In the genomic region with DNA sequence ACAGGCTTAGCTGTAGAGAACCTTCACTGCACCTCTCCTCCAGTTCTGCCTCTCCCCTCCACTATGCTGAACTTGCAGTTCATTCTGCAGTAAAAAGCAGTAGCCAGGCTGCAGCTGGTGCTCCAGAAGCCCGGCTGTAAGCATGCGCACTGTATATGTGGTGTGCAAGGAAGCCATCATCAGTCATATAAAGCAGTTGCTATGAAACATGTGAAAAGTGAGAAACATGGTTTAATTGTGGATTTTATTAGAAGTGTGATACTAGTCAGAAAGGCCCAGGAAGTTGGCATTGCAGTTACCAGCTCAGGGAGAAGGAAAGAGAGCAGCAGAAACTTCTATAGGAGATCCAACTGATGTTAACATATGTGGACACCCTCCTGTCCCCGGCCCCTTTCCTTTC, we compare ENCODE assay signal across 29 cellular contexts. TPM values are rescaled to one million over a fixed set of nuclear protein-coding genes. Genes with fewer than 3 reads are reported as not detected.
"Had no signal": no experiment of that assay in that cellular context is flagged by ENCODE, and none has a peak within 500 bp of the region (broad histone marks: within the 10 kb centered on the region; RNA-seq: fewer than 3 reads in every experiment).

No MANE protein-coding gene starts in this region.

- DNase-seq: activated CD4-positive, alpha-beta T cell treated with anti-CD3 and anti-CD28 coated beads for 4 hours; activated CD4-positive, alpha-beta T cell treated with anti-CD3 and anti-CD28 coated beads, Interleukin-2, amount 50 U/mL, for 48 hours; activated CD4-positive, CD25-positive, alpha-beta regulatory T cell; activated CD8-positive, alpha-beta memory T cell treated with anti-CD3 and anti-CD28 coated beads, Interleukin-2, amount 50 U/mL, for 48 hours; activated naive CD4-positive, alpha-beta T cell treated with Interleukin-2 at 50 U/mL for 16 hours; activated naive CD8-positive, alpha-beta T cell treated with anti-CD3 and anti-CD28 coated beads for 36 hours; activated T-cell treated with anti-CD3 and anti-CD28 coated beads, Interleukin-2, amount 50 U/mL, for 4 hours; cerebellar nuclear complex; cortex of kidney; endodermal cell; heart right ventricle; kidney; midbrain; occipital lobe; spleen; stimulated activated CD4-positive, alpha-beta T cell treated with anti-CD3 and anti-CD28 coated beads, Interleukin-4, amount 100 ng/mL, for 4 hours; stimulated activated naive CD8-positive, alpha-beta T cell treated with anti-CD3 and anti-CD28 coated beads, Interleukin-15, amount 100 ng/mL, for 72 hours; SW 1271; T-helper 17 cell; tibial artery had no signal

- H3K9me3 ChIP-seq: heart right ventricle, spleen, tibial artery had no signal

- H3K36me3 ChIP-seq: heart right ventricle, spleen, tibial artery had no signal

- H3K4me1 Mint-ChIP-seq: activated naive CD8-positive, alpha-beta T cell treated with anti-CD3 and anti-CD28 coated beads for 36 hours; stimulated activated naive CD8-positive, alpha-beta T cell treated with anti-CD3 and anti-CD28 coated beads, Interleukin-15, amount 100 ng/mL, for 72 hours had no signal

- H3K4me3 ChIP-seq: heart right ventricle, spleen, tibial artery had no signal

- H3K27me3 ChIP-seq: heart right ventricle, spleen, tibial artery had no signal

- H3K27ac ChIP-seq: spleen, tibial artery had no signal

- ATAC-seq: activated T-cell treated with anti-CD3 and anti-CD28 coated beads, Interleukin-2, amount 50 U/mL, for 4 hours; left lobe of liver; natural killer cell treated with Interleukin-12 subunit alpha and Interleukin-12 subunit beta and Interleukin-15 and Interleukin-18, amount 100 ng/mL, for 72 hours; stimulated activated naive CD8-positive, alpha-beta T cell treated with anti-CD3 and anti-CD28 coated beads, Interleukin-15, amount 100 ng/mL, for 72 hours; T-helper 17 cell had no signal

- FAIRE-seq: astrocyte, kidney, urothelium cell line had no signal

- H3K27ac Mint-ChIP-seq: activated naive CD8-positive, alpha-beta T cell treated with anti-CD3 and anti-CD28 coated beads for 36 hours; activated T-helper 2 cell treated with anti-CD3 and anti-CD28 coated beads, Interferon-gamma antibody, Interleukin-2, Interleukin-4, amounts not matched to agents 10 μg/mL and 5 μg/mL and 100 μg/mL, durations not matched to agents 14 hours and 24 hours and 36 hours; endodermal cell; natural killer cell treated with Interleukin-12 subunit alpha and Interleukin-12 subunit beta and Interleukin-15 and Interleukin-18, amount 100 ng/mL, for 72 hours; T-helper 17 cell had no signal

- H3K36me3 Mint-ChIP-seq: activated naive CD8-positive, alpha-beta T cell treated with anti-CD3 and anti-CD28 coated beads for 36 hours; natural killer cell treated with Interleukin-12 subunit alpha and Interleukin-12 subunit beta and Interleukin-15 and Interleukin-18, amount 100 ng/mL, for 72 hours had no signal

- H3K4me1 ChIP-seq: spleen, tibial artery had no signal

- H3K4me3 Mint-ChIP-seq: activated naive CD8-positive, alpha-beta T cell treated with anti-CD3 and anti-CD28 coated beads for 36 hours; activated T-cell treated with anti-CD3 and anti-CD28 coated beads, Interleukin-2, amount 50 U/mL, for 4 hours; endodermal cell; natural killer cell treated with Interleukin-12 subunit alpha and Interleukin-12 subunit beta and Interleukin-15 and Interleukin-18, amount 100 ng/mL, for 72 hours; stimulated activated naive CD8-positive, alpha-beta T cell treated with anti-CD3 and anti-CD28 coated beads, Interleukin-15, amount 100 ng/mL, for 72 hours; T-helper 17 cell had no signal

- H3K9me3 Mint-ChIP-seq: activated naive CD8-positive, alpha-beta T cell treated with anti-CD3 and anti-CD28 coated beads for 36 hours; activated T-cell treated with anti-CD3 and anti-CD28 coated beads, Interleukin-2, amount 50 U/mL, for 4 hours; activated T-helper 2 cell treated with anti-CD3 and anti-CD28 coated beads, Interferon-gamma antibody, Interleukin-2, Interleukin-4, amounts not matched to agents 10 μg/mL and 5 μg/mL and 100 μg/mL, durations not matched to agents 14 hours and 24 hours and 36 hours; endodermal cell; natural killer cell treated with Interleukin-12 subunit alpha and Interleukin-12 subunit beta and Interleukin-15 and Interleukin-18, amount 100 ng/mL, for 72 hours; stimulated activated naive CD8-positive, alpha-beta T cell treated with anti-CD3 and anti-CD28 coated beads, Interleukin-15, amount 100 ng/mL, for 72 hours had no signal

- H3K27me3 Mint-ChIP-seq: activated naive CD8-positive, alpha-beta T cell treated with anti-CD3 and anti-CD28 coated beads for 36 hours; natural killer cell treated with Interleukin-12 subunit alpha and Interleukin-12 subunit beta and Interleukin-15 and Interleukin-18, amount 100 ng/mL, for 72 hours; stimulated activated naive CD8-positive, alpha-beta T cell treated with anti-CD3 and anti-CD28 coated beads, Interleukin-15, amount 100 ng/mL, for 72 hours had no signal

RNA-seq across cellular contexts. Expression of gene DPT, which starts 32.9 kb away (rescaled TPM):
- total RNA-seq: activated CD8-positive, alpha-beta memory T cell treated with anti-CD3 and anti-CD28 coated beads for 36 hours; activated naive CD8-positive, alpha-beta T cell treated with anti-CD3 and anti-CD28 coated beads for 36 hours; activated T-cell treated with anti-CD3 and anti-CD28 coated beads, Interleukin-2, amount 50 U/mL, for 4 hours; activated T-helper 2 cell treated with anti-CD3 and anti-CD28 coated beads, Interferon-gamma antibody, Interleukin-2, Interleukin-4, amounts not matched to agents 10 μg/mL and 5 μg/mL and 100 μg/mL, durations not matched to agents 14 hours and 24 hours and 36 hours; astrocyte; bronchial epithelial cell; endodermal cell; lung microvascular endothelial cell; natural killer cell treated with Interleukin-12 subunit alpha and Interleukin-12 subunit beta and Interleukin-15 and Interleukin-18, amount 100 ng/mL, for 72 hours; occipital lobe; renal cortical epithelial cell; T-helper 17 cell had no signal
